21 cellular contexts compared by ENCODE assay signal in genomic region chr2:21055451-21055850, GRCh38. TPM values are rescaled to one million over a fixed set of nuclear protein-coding genes. Genes with fewer than 3 reads are reported as not detected.
"Had no signal": no experiment of that assay in that cellular context is flagged by ENCODE, and none has a peak within 500 bp of the region (broad histone marks: within the 10 kb centered on the region; RNA-seq: fewer than 3 reads in every experiment).

No MANE protein-coding gene starts in this region.

- H3K4me3 ChIP-seq: lower lobe of right lung, pancreas, smooth muscle cell, suprapubic skin, vagina had no signal

- H3K4me3 Mint-ChIP-seq: effector memory CD8-positive, alpha-beta T cell; natural killer cell; neural crest cell; stimulated activated naive CD8-positive, alpha-beta T cell treated with anti-CD3 and anti-CD28 coated beads, Interleukin-15, amount 100 ng/mL, for 72 hours had no signal

- H3K27me3 ChIP-seq: neutrophil, pancreas, suprapubic skin, vagina had no signal

- H3K9me3 ChIP-seq: lower lobe of right lung, neutrophil, pancreas, suprapubic skin, vagina had no signal

- DNase-seq: cortex of kidney; effector memory CD8-positive, alpha-beta T cell; left ventricle myocardium superior; lower lobe of right lung; natural killer cell; pancreas; retina; stimulated activated CD4-positive, alpha-beta T cell treated with anti-CD3 and anti-CD28 coated beads, Interleukin-12 subunit alpha, Interleukin-12 subunit beta, amount 100 ng/mL, for 4 hours; stimulated activated CD4-positive, alpha-beta T cell treated with anti-CD3 and anti-CD28 coated beads, Interleukin-1b, Interleukin-23, amount 100 ng/mL, for 48 hours; stimulated activated CD4-positive, alpha-beta T cell treated with anti-CD3 and anti-CD28 coated beads, Interleukin-4, amount 100 ng/mL, for 1 hour; stimulated activated CD8-positive, alpha-beta memory T cell treated with anti-CD3 and anti-CD28 coated beads, Interleukin-4, amount 100 ng/mL, for 48 hours; stimulated activated naive CD4-positive, alpha-beta T cell; stimulated activated naive CD8-positive, alpha-beta T cell treated with anti-CD3 and anti-CD28 coated beads, Interleukin-15, amount 100 ng/mL, for 72 hours; trophoblast cell had no signal

- H3K4me1 Mint-ChIP-seq: natural killer cell; neural crest cell; stimulated activated naive CD8-positive, alpha-beta T cell treated with anti-CD3 and anti-CD28 coated beads, Interleukin-15, amount 100 ng/mL, for 72 hours had no signal

- ATAC-seq: effector memory CD8-positive, alpha-beta T cell; left ventricle myocardium superior; lower lobe of right lung; natural killer cell; pancreas; sciatic nerve; stimulated activated naive CD8-positive, alpha-beta T cell treated with anti-CD3 and anti-CD28 coated beads, Interleukin-15, amount 100 ng/mL, for 72 hours had no signal

- H3K27ac Mint-ChIP-seq: effector memory CD8-positive, alpha-beta T cell; natural killer cell had no signal

- H3K9me3 Mint-ChIP-seq: effector memory CD8-positive, alpha-beta T cell; stimulated activated naive CD8-positive, alpha-beta T cell treated with anti-CD3 and anti-CD28 coated beads, Interleukin-15, amount 100 ng/mL, for 72 hours had no signal

- H3K36me3 ChIP-seq: lower lobe of right lung, neutrophil, pancreas, suprapubic skin, vagina had no signal

- H3K27ac ChIP-seq: lower lobe of right lung, neutrophil, pancreas, suprapubic skin, vagina had no signal

- H3K36me3 Mint-ChIP-seq: natural killer cell had no signal

- H3K4me1 ChIP-seq: lower lobe of right lung, pancreas, suprapubic skin, vagina had no signal

RNA-seq across cellular contexts. Expression of gene APOB, which starts 11.6 kb away (rescaled TPM):
- total RNA-seq: mononuclear cell, natural killer cell, vagina had no signal
